Comparison of ENCODE assay signal across 9 cellular contexts in the genomic region with DNA sequence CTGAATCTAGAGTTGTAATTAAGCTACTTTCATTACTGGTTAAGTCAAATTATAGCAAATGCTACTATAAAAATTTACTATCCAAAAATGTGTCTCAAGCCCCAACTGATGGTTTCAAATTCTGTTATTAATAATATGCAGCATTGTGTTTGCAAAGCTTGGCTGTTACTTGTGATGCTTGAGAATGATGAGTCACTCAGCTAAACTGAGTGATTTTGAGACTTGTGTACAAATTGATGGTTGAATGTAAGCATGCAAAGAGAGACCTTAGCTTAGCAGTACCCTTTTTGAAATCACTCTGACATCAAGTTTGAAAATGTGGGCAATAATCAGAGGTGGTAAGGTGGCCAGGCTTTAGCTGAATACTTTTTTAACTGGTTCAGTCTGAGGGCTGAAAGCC. TPM values are rescaled to one million over a fixed set of nuclear protein-coding genes. Genes with fewer than 3 reads are reported as not detected.
A peak's percentile ranks its signal among the peaks of the same experiment; 100 is the strongest.
DNase-seq lines count a peak whose midpoint lies in the region; ATAC-seq, FAIRE-seq and TF ChIP-seq lines count a peak whose summit lies in the region.
"Had no signal": no experiment of that assay in that cellular context is flagged by ENCODE, and none has a peak within 500 bp of the region (broad histone marks: within the 10 kb centered on the region; RNA-seq: fewer than 3 reads in every experiment).

No MANE protein-coding gene starts in this region.

- no peaks in the 10 kb centered on the region for H3K4me1 ChIP-seq in osteoblast (ENCODE audit: insufficient read depth, low read length)

- no peaks in the 10 kb centered on the region for H3K27me3 ChIP-seq in osteoblast (ENCODE audit: insufficient read depth, low read length)

- CTCF ChIA-PET in activated CD4-positive, alpha-beta T cell treated with anti-CD3 and anti-CD28 coated beads for 36 hours (lab: Charles Lee) = interaction anchor here (0.5 to 1.6 kb wide), 6 partner anchors 9 to 422 kb away, joined by 3 to 8 read pairs (median 3); no protein-coding TSS in a partner anchor

- intact Hi-C loops in activated CD4-positive, alpha-beta T cell treated with anti-CD3 and anti-CD28 coated beads for 36 hours (cut with DNase I, micrococcal nuclease) = no loop called here

- no peaks in the 10 kb centered on the region for H3K9me3 Mint-ChIP-seq in activated CD4-positive, alpha-beta T cell treated with anti-CD3 and anti-CD28 coated beads for 36 hours (ENCODE audit: low read depth)
- H3K9me3 Mint-ChIP-seq in memory B cell = no peaks in the 10 kb centered on the region

- H3K4me2 ChIP-seq in osteoblast (ENCODE audit: insufficient read depth, low read length) = no peak overlapping the region

- TF ChIP-seq CTCF in osteoblast (IDR thresholded peaks at IDR 0.05; ENCODE audit: extremely low read depth, low read depth, low read length) = no peak

- peaks cover 45% of the 10 kb centered on the region for H3K36me3 Mint-ChIP-seq in activated CD4-positive, alpha-beta T cell treated with anti-CD3 and anti-CD28 coated beads for 36 hours (ENCODE audit: low read depth)
- H3K36me3 Mint-ChIP-seq in memory B cell = peaks cover 29% of the 10 kb centered on the region

- FAIRE-seq in H54 (lab: Jason Lieb, UNC) = peak; percentile 92
- FAIRE-seq: A204.1 had no signal

- no peak overlapping the region for H3K4me3 Mint-ChIP-seq in activated CD4-positive, alpha-beta T cell treated with anti-CD3 and anti-CD28 coated beads for 36 hours
- no peak overlapping the region for H3K4me3 Mint-ChIP-seq in memory B cell

- no peak overlapping the region for H3K27ac Mint-ChIP-seq in activated CD4-positive, alpha-beta T cell treated with anti-CD3 and anti-CD28 coated beads for 36 hours
- peak overlapping the region; percentile 41 for H3K27ac Mint-ChIP-seq in memory B cell

- no peak overlapping the region for H2AFZ ChIP-seq in osteoblast (ENCODE audit: low read length)

- no peaks in the 10 kb centered on the region for H3K9me3 ChIP-seq in osteoblast (ENCODE audit: low read depth, low read length)

- H3K27ac ChIP-seq in osteoblast (ENCODE audit: low read depth, low read length) = no peak overlapping the region

- peaks cover 9% of the 10 kb centered on the region for H3K79me2 ChIP-seq in osteoblast (ENCODE audit: insufficient read depth, low read length)

- H3K36me3 ChIP-seq in osteoblast (ENCODE audit: insufficient read depth, low read length) = peaks cover 30% of the 10 kb centered on the region

- POLR2A ChIA-PET in activated CD4-positive, alpha-beta T cell treated with anti-CD3 and anti-CD28 coated beads for 36 hours (lab: Charles Lee) = no interaction called here

- no peak for TF ChIP-seq POLR2A in H54 (IDR thresholded peaks at IDR 0.05; ENCODE audit: low read depth, low read length)

- H3K4me3 ChIP-seq in osteoblast (ENCODE audit: insufficient read depth, low read length) = no peak overlapping the region

- peak; percentile 93 for ATAC-seq in activated CD4-positive, alpha-beta T cell treated with anti-CD3 and anti-CD28 coated beads for 36 hours
- no peak for ATAC-seq in memory B cell (ENCODE audit: low read depth)

- no peak for DNase-seq in activated CD4-positive, alpha-beta T cell treated with anti-CD3 and anti-CD28 coated beads for 36 hours
- no peak for DNase-seq in activated CD4-positive, alpha-beta T cell treated with anti-CD3 and anti-CD28 coated beads for 1 hour
- DNase-seq in H54 (ENCODE audit: insufficient read length, low spot score) (no peak), M059J (ENCODE audit: low read depth) (peak; percentile 30), memory B cell (ENCODE audit: low spot score in 2 of 2) (no peak), osteoblast (ENCODE audit: insufficient read length, low spot score, missing footprints) (no peak), DMS153 treated with DMSO at 0.1 percent for 48 hours (lab: John Stamatoyannopoulos, UW; ENCODE audit: unreplicated experiment) (no peak), NCI-H2227 treated with DMSO at 0.1 percent for 48 hours (lab: John Stamatoyannopoulos, UW) (no peak)

- H3K4me1 Mint-ChIP-seq in activated CD4-positive, alpha-beta T cell treated with anti-CD3 and anti-CD28 coated beads for 36 hours = peaks cover 15% of the 10 kb centered on the region
- H3K4me1 Mint-ChIP-seq in memory B cell = peaks cover 2% of the 10 kb centered on the region

- no peaks in the 10 kb centered on the region for H3K27me3 Mint-ChIP-seq in activated CD4-positive, alpha-beta T cell treated with anti-CD3 and anti-CD28 coated beads for 36 hours
- no peaks in the 10 kb centered on the region for H3K27me3 Mint-ChIP-seq in memory B cell

- H4K20me1 ChIP-seq in osteoblast (ENCODE audit: insufficient read depth, low read length) = no peaks in the 10 kb centered on the region

RNA-seq across cellular contexts. Expression of a gene that starts 27.6 kb away (rescaled TPM):
- 100 to 1,000 TPM in 1 of 2 experiments, 10 to 100 TPM in 1; 94.9 to 115 TPM for total RNA-seq in activated CD4-positive, alpha-beta T cell treated with anti-CD3 and anti-CD28 coated beads for 36 hours
- 37.2 and 54.8 TPM in 2 replicates for total RNA-seq in M059J (2014; rRNA removed; shearing (Covaris generic))
- total RNA-seq in osteoblast = 77.4 and 87.2 TPM in 2 replicates
